ENCODE assay signal across 8 cellular contexts in genomic region chr10:5976689-5977470, GRCh38. TPM values are rescaled to one million over a fixed set of nuclear protein-coding genes. Genes with fewer than 3 reads are reported as not detected.
DNase-seq lines count a peak whose midpoint lies in the region; ATAC-seq, FAIRE-seq and TF ChIP-seq lines count a peak whose summit lies in the region.

No MANE protein-coding gene starts in this region.

- FAIRE-seq in astrocyte (lab: Jason Lieb, UNC) = no peak

- H3K4me2 ChIP-seq in SU-DHL-6 (ENCODE audit: low read depth, low read length, poor library complexity, severe bottlenecking) (peak overlapping the region; percentile 69), astrocyte (ENCODE audit: low read length) (peak overlapping the region; percentile 98)

- H3K9me2 ChIP-seq in SU-DHL-6 (replicated peaks; ENCODE audit: insufficient read depth, low read length) = no peaks in the 10 kb centered on the region

- H3K79me2 ChIP-seq in SU-DHL-6 (ENCODE audit: insufficient read depth, low read length) = no peaks in the 10 kb centered on the region
- H3K79me2 ChIP-seq in astrocyte (ENCODE audit: insufficient read depth, low read length) = no peaks in the 10 kb centered on the region

- H3K36me3 Mint-ChIP-seq in astrocyte (ENCODE audit: low read depth, unreplicated experiment) = no peaks in the 10 kb centered on the region

- intact Hi-C loops in A673 (cut with micrococcal nuclease; ENCODE audit: unreplicated experiment) = no loop called here

- BruUV-seq in A673 (replicated peaks; lab: Mats Ljungman, UMichigan) = no TSS peak

- H3K27ac Mint-ChIP-seq in astrocyte (ENCODE audit: unreplicated experiment) = no peak overlapping the region

- TF ChIP-seq CTCF in A673 (conservative IDR thresholded peaks at IDR 0.05; ENCODE audit: low read depth, low read length) (no peak), SU-DHL-6 (IDR thresholded peaks at IDR 0.05; ENCODE audit: insufficient read depth, low read length, poor library complexity, severe bottlenecking) (no peak), astrocyte (IDR thresholded peaks at IDR 0.05; ENCODE audit: insufficient read depth, low read depth, low read length) (no peak)

- peak overlapping the region; percentile 13 for H3K27ac ChIP-seq in A673 (ENCODE audit: low read depth, low read length, poor library complexity, severe bottlenecking)
- no peak overlapping the region for H3K27ac ChIP-seq in SU-DHL-6 (ENCODE audit: low read depth, low read length)
- no peak overlapping the region for H3K27ac ChIP-seq in astrocyte (ENCODE audit: low read depth, low read length)
- H3K27ac ChIP-seq in skin epidermis = peak overlapping the region; percentile 67 to 100 (median 94)

- no peaks in the 10 kb centered on the region for H3K4me1 ChIP-seq in A673 (ENCODE audit: insufficient read depth, low read length, poor library complexity, severe bottlenecking)
- peaks cover 3% of the 10 kb centered on the region for H3K4me1 ChIP-seq in astrocyte (ENCODE audit: insufficient read depth, low read length)
- no peaks in the 10 kb centered on the region for H3K4me1 ChIP-seq in iPS-15b (ENCODE audit: control insufficient read depth, insufficient read depth, low read length)

- H3K27me3 ChIP-seq in A673 (replicated peaks; ENCODE audit: insufficient read depth, low read depth, low read length, poor library complexity) = peaks cover 14% of the 10 kb centered on the region
- no peaks in the 10 kb centered on the region for H3K27me3 ChIP-seq in SU-DHL-6 (ENCODE audit: low read length)
- peaks cover 2% of the 10 kb centered on the region for H3K27me3 ChIP-seq in astrocyte (ENCODE audit: insufficient read depth, low read length)
- H3K27me3 ChIP-seq in iPS-15b (ENCODE audit: control insufficient read depth, insufficient read depth, low read length) = peaks cover 45% of the 10 kb centered on the region

- H3K4me3 ChIP-seq in A673 (ENCODE audit: low read depth, low read length, poor library complexity, severe bottlenecking) (peak overlapping the region; percentile 76), SU-DHL-6 (ENCODE audit: insufficient read depth, low read length, poor library complexity, severe bottlenecking) (peak overlapping the region; percentile 93), astrocyte (ENCODE audit: insufficient read depth, low read depth, low read length) (peak overlapping the region; percentile 78), iPS-15b (ENCODE audit: low read depth, low read length) (peak overlapping the region; percentile 80), skin epidermis (peak overlapping the region; percentile 46 to 99 (median 86))

- H4K20me1 ChIP-seq in SU-DHL-6 (ENCODE audit: low read depth, low read length) = no peaks in the 10 kb centered on the region
- no peaks in the 10 kb centered on the region for H4K20me1 ChIP-seq in astrocyte (ENCODE audit: insufficient read depth, low read length)

- H3K4me3 Mint-ChIP-seq in astrocyte (ENCODE audit: unreplicated experiment) = peak overlapping the region; percentile 86

- peaks cover 27% of the 10 kb centered on the region for H3K27me3 Mint-ChIP-seq in astrocyte (ENCODE audit: low read depth, unreplicated experiment)

- H3F3A ChIP-seq in SU-DHL-6 (ENCODE audit: insufficient read depth) = no peaks in the 10 kb centered on the region

- H3K36me3 ChIP-seq in A673 (ENCODE audit: insufficient read depth, low read length, poor library complexity, severe bottlenecking) (no peaks in the 10 kb centered on the region), SU-DHL-6 (ENCODE audit: low read length) (no peaks in the 10 kb centered on the region), astrocyte (ENCODE audit: insufficient read depth, low read length) (no peaks in the 10 kb centered on the region), iPS-15b (ENCODE audit: control insufficient read depth, insufficient read depth, low read length) (no peaks in the 10 kb centered on the region)

- H3K9me3 ChIP-seq in A673 (ENCODE audit: low read depth, low read length, poor library complexity, severe bottlenecking) (no peaks in the 10 kb centered on the region), SU-DHL-6 (ENCODE audit: insufficient read depth, low read length) (no peaks in the 10 kb centered on the region), astrocyte (ENCODE audit: insufficient read depth, low read depth, low read length) (no peaks in the 10 kb centered on the region), iPS-15b (ENCODE audit: control insufficient read depth, insufficient read depth, low read length) (no peaks in the 10 kb centered on the region)

- no peaks in the 10 kb centered on the region for H3K9me3 Mint-ChIP-seq in astrocyte (ENCODE audit: unreplicated experiment)

- ATAC-seq in GM18868 (IDR thresholded peaks at IDR 0.05; ENCODE audit: unreplicated experiment) = peak; percentile 10
- peak; percentile 13 for ATAC-seq in HG03103 (IDR thresholded peaks at IDR 0.05; ENCODE audit: low read depth, unreplicated experiment)

- H3K9ac ChIP-seq in SU-DHL-6 (ENCODE audit: low read length) = peak overlapping the region; percentile 60
- peak overlapping the region; percentile 74 for H3K9ac ChIP-seq in astrocyte (ENCODE audit: low read length)
- peak overlapping the region; percentile 60 for H3K9ac ChIP-seq in iPS-15b (ENCODE audit: low read depth, low read length)

- POLR2A ChIA-PET in A673 (lab: Charles Lee; ENCODE audit: low non-redundant PET) = no interaction called here

- CTCF ChIA-PET in A673 (lab: Charles Lee) = interaction anchor here (0.6 kb wide), 1 partner anchor 75 kb away, joined by 7 read pairs; no protein-coding TSS in a partner anchor

- H2AFZ ChIP-seq in SU-DHL-6 (ENCODE audit: low read depth, low read length, severe bottlenecking) (peak overlapping the region; percentile 94), astrocyte (ENCODE audit: low read depth, low read length) (peak overlapping the region; percentile 96)

- DNase-seq in A673 (ENCODE audit: low spot score) (peak; percentile 38), astrocyte (ENCODE audit: low read depth) (peak; percentile 46), NCI-H128 (lab: John Stamatoyannopoulos, UW; ENCODE audit: unreplicated experiment) (no peak)

- no peaks in the 10 kb centered on the region for H3K4me1 Mint-ChIP-seq in astrocyte (ENCODE audit: low read depth, unreplicated experiment)

RNA-seq across cellular contexts. Expression of gene IL15RA, which starts 0.5 kb away (rescaled TPM):
- total RNA-seq in A673 (2021) (1.1 and 1.7 TPM in 2 replicates), astrocyte (2.9 and 3.1 TPM in 2 replicates)

Comparison
In these comparisons a context has a peak if more than half of its experiments do, and no peak if none do; other contexts are left out.
1. H3K27ac ChIP-seq: peak in A673 (single experiment) and skin epidermis (21 of 21); none in SU-DHL-6 (single experiment) and astrocyte (single experiment).
2. Peak in every context shown above with its lines, with median percentiles within 50 percentile points of each other: H3K4me3 ChIP-seq and H3K9ac ChIP-seq.